ENCODE assay signal across 29 cellular contexts in genomic region chr7:129688503-129689222, GRCh38.
"Had no signal": no experiment of that assay in that cellular context is flagged by ENCODE, and none has a peak within 500 bp of the region (broad histone marks: within the 10 kb centered on the region; RNA-seq: fewer than 3 reads in every experiment).

No MANE protein-coding gene starts in this region.

- H2AFZ ChIP-seq: parathyroid adenoma had no signal

- H3K9me3 ChIP-seq: esophagus muscularis mucosa, gastrocnemius medialis, left ventricle myocardium inferior, mucosa of descending colon, right atrium auricular region, suprapubic skin, tibial artery, upper lobe of right lung had no signal

- H3K36me3 ChIP-seq: brain microvascular endothelial cell had no signal

- H3K27ac Mint-ChIP-seq: activated naive CD4-positive, alpha-beta T cell treated with anti-CD3 and anti-CD28 coated beads for 36 hours; activated naive CD8-positive, alpha-beta T cell treated with anti-CD3 and anti-CD28 coated beads for 36 hours; activated T-helper 1 cell treated with anti-CD3 and anti-CD28 coated beads, Interleukin-12 subunit alpha, Interleukin-12 subunit beta, Interleukin-2, Interleukin-4 antibody, amounts not matched to agents 30 ng/mL and 10 ng/mL and 1 ng/mL, durations not matched to agents 14 hours and 24 hours and 36 hours; dendritic cell treated with granulocyte-macrophage colony-stimulating factor and Interleukin-4, amounts not matched to agents 40 ng/mL and 50 ng/mL, for 4 days; nephron progenitor cell had no signal

- H3K27ac ChIP-seq: brain microvascular endothelial cell, esophagus muscularis mucosa, gastrocnemius medialis, left ventricle myocardium inferior, parathyroid adenoma, right atrium auricular region, suprapubic skin, tibial artery, upper lobe of right lung, VCaP had no signal

- H3K4me3 ChIP-seq: esophagus muscularis mucosa, gastrocnemius medialis, left ventricle myocardium inferior, lung, mucosa of descending colon, right atrium auricular region, suprapubic skin, tibial artery, upper lobe of right lung had no signal

- DNase-seq: activated CD4-positive, alpha-beta T cell treated with anti-CD3 and anti-CD28 coated beads for 48 hours; activated CD4-positive, alpha-beta T cell treated with anti-CD3 and anti-CD28 coated beads, Interleukin-2, amount 50 U/mL, for 48 hours; activated CD8-positive, alpha-beta memory T cell treated with anti-CD3 and anti-CD28 coated beads for 24 hours; activated effector memory CD4-positive, alpha-beta T cell treated with anti-CD3 and anti-CD28 coated beads, Interleukin-2, amount 50 U/mL, for 16 hours; activated naive CD4-positive, alpha-beta T cell treated with anti-CD3 and anti-CD28 coated beads for 36 hours; activated naive CD8-positive, alpha-beta T cell treated with anti-CD3 and anti-CD28 coated beads for 36 hours; activated T-cell treated with anti-CD3 and anti-CD28 coated beads, Interleukin-2, amount 50 U/mL, for 1 hour; amniotic stem cell; brain microvascular endothelial cell; gastrocnemius medialis; glutamatergic neuron; islet precursor cell; left ventricle myocardium inferior; mesendoderm; mucosa of descending colon; nephron progenitor cell; stimulated activated CD4-positive, alpha-beta T cell treated with anti-CD3 and anti-CD28 coated beads, Interleukin-15, amount 100 ng/mL, for 24 hours; stimulated activated CD4-positive, alpha-beta T cell treated with anti-CD3 and anti-CD28 coated beads, Interleukin-2, amount 100 ng/mL, for 24 hours; stimulated activated naive CD4-positive, alpha-beta T cell; tibial artery; upper lobe of right lung had no signal

- H3K4me3 Mint-ChIP-seq: activated naive CD4-positive, alpha-beta T cell treated with anti-CD3 and anti-CD28 coated beads for 36 hours; activated naive CD8-positive, alpha-beta T cell treated with anti-CD3 and anti-CD28 coated beads for 36 hours; activated T-helper 1 cell treated with anti-CD3 and anti-CD28 coated beads, Interleukin-12 subunit alpha, Interleukin-12 subunit beta, Interleukin-2, Interleukin-4 antibody, amounts not matched to agents 30 ng/mL and 10 ng/mL and 1 ng/mL, durations not matched to agents 14 hours and 24 hours and 36 hours; dendritic cell treated with granulocyte-macrophage colony-stimulating factor and Interleukin-4, amounts not matched to agents 40 ng/mL and 50 ng/mL, for 4 days; nephron progenitor cell had no signal

- H3K4me1 ChIP-seq: gastrocnemius medialis, parathyroid adenoma, right atrium auricular region, suprapubic skin, upper lobe of right lung had no signal

- H3K27me3 ChIP-seq: brain microvascular endothelial cell, esophagus muscularis mucosa, gastrocnemius medialis, right atrium auricular region, suprapubic skin, tibial artery, upper lobe of right lung had no signal

- ATAC-seq: gastrocnemius medialis, mucosa of descending colon, upper lobe of right lung had no signal

- H3K27me3 Mint-ChIP-seq: activated naive CD8-positive, alpha-beta T cell treated with anti-CD3 and anti-CD28 coated beads for 36 hours; dendritic cell treated with granulocyte-macrophage colony-stimulating factor and Interleukin-4, amounts not matched to agents 40 ng/mL and 50 ng/mL, for 4 days had no signal

- H3K9me3 Mint-ChIP-seq: activated naive CD4-positive, alpha-beta T cell treated with anti-CD3 and anti-CD28 coated beads for 36 hours; activated naive CD8-positive, alpha-beta T cell treated with anti-CD3 and anti-CD28 coated beads for 36 hours; activated T-helper 1 cell treated with anti-CD3 and anti-CD28 coated beads, Interleukin-12 subunit alpha, Interleukin-12 subunit beta, Interleukin-2, Interleukin-4 antibody, amounts not matched to agents 30 ng/mL and 10 ng/mL and 1 ng/mL, durations not matched to agents 14 hours and 24 hours and 36 hours; dendritic cell treated with granulocyte-macrophage colony-stimulating factor and Interleukin-4, amounts not matched to agents 40 ng/mL and 50 ng/mL, for 4 days; nephron progenitor cell had no signal

- H3K9ac ChIP-seq: parathyroid adenoma had no signal
